ENCODE assay signal across 1 cellular context in the genomic region with DNA sequence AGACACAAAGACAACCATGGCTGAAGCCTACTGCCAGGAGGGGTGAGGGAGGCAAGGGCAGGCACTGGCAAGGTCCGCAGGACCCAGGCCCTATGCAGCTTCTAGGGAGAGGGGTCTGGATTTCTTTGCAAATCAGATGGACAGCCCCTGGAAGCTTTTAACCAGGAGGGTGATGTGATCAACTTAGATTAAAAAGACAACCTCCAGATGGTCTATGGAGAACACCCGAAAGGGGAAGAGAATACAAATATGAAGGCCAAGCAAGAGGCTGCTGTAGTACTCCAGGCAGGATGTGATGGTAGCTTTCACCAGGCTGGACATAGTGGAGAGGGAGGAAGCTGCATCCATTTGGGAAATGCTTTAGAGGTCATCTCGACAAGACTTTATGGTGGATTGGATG.
TF ChIP-seq lines count a peak whose summit lies in the region.

No MANE protein-coding gene starts in this region.

TF ChIP-seq in H1, 55 proteins besides CTCF, POLR2A, EP300 and RAD21:
- TF ChIP-seq CBX5 (IDR thresholded peaks at IDR 0.05; ENCODE audit: low read depth, low read length) (no peak), SIN3A (conservative IDR thresholded peaks at IDR 0.05 in 1 of 2, IDR thresholded peaks at IDR 0.05 in 1 of 2; ENCODE audit: low read depth in 1 of 2, low read length in 2 of 2) (no peak), SP2 (IDR thresholded peaks at IDR 0.05; ENCODE audit: low read length) (no peak), TBP (IDR thresholded peaks at IDR 0.05; ENCODE audit: low read depth, low read length) (no peak)
